1 cellular context compared by ENCODE assay signal in genomic region chr10:79176052-79176501, GRCh38.
A peak's percentile ranks its signal among the peaks of the same experiment; 100 is the strongest.
TF ChIP-seq lines count a peak whose summit lies in the region.

No MANE protein-coding gene starts in this region.

TF ChIP-seq in IMR-90, 13 proteins besides CTCF, POLR2A, EP300 and RAD21 (continued from another document):
- TF ChIP-seq NFE2L2 (IDR thresholded peaks at IDR 0.05; ENCODE audit: low read depth, low read length) (0 out of 2 replicates have a peak, but pooled peaks have one; percentile 10), SMC3 (IDR thresholded peaks at IDR 0.05; ENCODE audit: low read depth, low read length) (peak; percentile 4; the same call in 1 of the 2 replicates), MXI1 (IDR thresholded peaks at IDR 0.05; ENCODE audit: borderline replicate concordance, low read depth, low read length) (no peak), CHD1 (IDR thresholded peaks at IDR 0.05; ENCODE audit: low read depth, low read length) (no peak), MAZ (IDR thresholded peaks at IDR 0.05; ENCODE audit: borderline replicate concordance, low read depth, low read length) (peak; percentile 81), ELK1 (IDR thresholded peaks at IDR 0.05; ENCODE audit: borderline replicate concordance, low read depth, low read length) (no peak), RCOR1 (IDR thresholded peaks at IDR 0.05; ENCODE audit: insufficient replicate concordance, low read length) (peak; percentile 80), USF2 (IDR thresholded peaks at IDR 0.05; ENCODE audit: low read depth, low read length) (peak; percentile 24; the same call in 1 of the 2 replicates), BHLHE40 (IDR thresholded peaks at IDR 0.05; ENCODE audit: low read depth, low read length) (peak; percentile 86), CEBPB (IDR thresholded peaks at IDR 0.05; ENCODE audit: low read depth, low read length) (no peak; the same call in 1 of the 2 replicates)
TF ChIP-seq in IMR-90: peak in this region for 7.
